ENCODE assay signal across 10 cellular contexts in the genomic region with DNA sequence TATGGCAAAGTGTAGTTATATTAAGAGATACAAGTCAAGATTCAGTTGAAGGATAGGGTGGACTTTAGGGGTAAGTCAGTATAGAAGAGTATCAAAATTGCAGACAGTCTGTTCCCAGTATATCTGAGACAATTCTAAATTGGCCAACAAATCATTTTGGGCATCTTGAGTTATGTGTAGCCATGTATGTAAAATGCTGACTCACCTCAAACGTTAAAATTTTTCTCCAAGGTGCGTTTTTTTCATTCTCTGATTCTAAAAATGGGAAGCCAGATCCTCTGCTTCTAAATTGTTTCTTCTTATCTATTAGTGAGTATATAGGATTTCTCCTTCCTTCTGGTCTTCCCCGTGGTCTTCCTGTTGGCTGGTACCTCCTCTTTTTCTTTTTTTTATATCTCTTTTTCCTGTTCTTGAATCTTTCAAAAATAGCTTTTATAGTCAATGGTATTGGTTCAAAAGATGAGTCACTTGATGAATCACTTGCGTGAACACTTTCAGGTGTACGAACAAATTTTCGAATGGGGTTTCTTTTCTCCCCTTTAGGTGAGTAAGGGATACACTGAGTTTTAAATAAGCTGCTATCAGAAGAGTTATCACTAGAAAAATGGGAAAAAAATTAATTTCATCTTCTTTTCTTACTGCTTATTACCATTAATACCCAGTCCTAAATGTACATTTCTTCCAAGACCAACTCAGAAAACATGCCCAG. TPM values are rescaled to one million over a fixed set of nuclear protein-coding genes. Genes with fewer than 3 reads are reported as not detected.
A peak's percentile ranks its signal among the peaks of the same experiment; 100 is the strongest.
DNase-seq lines count a peak whose midpoint lies in the region; ATAC-seq and TF ChIP-seq lines count a peak whose summit lies in the region.
"Had no signal": no experiment of that assay in that cellular context is flagged by ENCODE, and none has a peak within 500 bp of the region (broad histone marks: within the 10 kb centered on the region; RNA-seq: fewer than 3 reads in every experiment).

No MANE protein-coding gene starts in this region.

- peak overlapping the region; percentile 98 for H3K4me3 ChIP-seq in SK-N-MC
- H3K4me3 ChIP-seq in esophagus squamous epithelium: peak overlapping the region in 3 of 4 donors; percentile 10 to 94 (median 88)

- H3K4me1 Mint-ChIP-seq in activated T-cell treated with anti-CD3 and anti-CD28 coated beads, Interleukin-2, amount 50 U/mL, for 24 hours (ENCODE audit: low read depth): peaks cover 60% of the 10 kb centered on the region
- peaks cover 53% of the 10 kb centered on the region for H3K4me1 Mint-ChIP-seq in stimulated activated naive CD8-positive, alpha-beta T cell treated with anti-CD3 and anti-CD28 coated beads, Interleukin-15, amount 100 ng/mL, for 72 hours

- no peak for ATAC-seq in stimulated activated naive CD8-positive, alpha-beta T cell treated with anti-CD3 and anti-CD28 coated beads, Interleukin-15, amount 100 ng/mL, for 72 hours
- ATAC-seq in left lobe of liver: no peak

- H3K27ac ChIP-seq in SK-N-MC (peak overlapping the region; percentile 93), esophagus squamous epithelium (peak overlapping the region in 2 of 4 donors; percentile 10 to 92)

- H3K27ac Mint-ChIP-seq in activated T-cell treated with anti-CD3 and anti-CD28 coated beads, Interleukin-2, amount 50 U/mL, for 24 hours: peak overlapping the region; percentile 100
- peak overlapping the region; percentile 96 for H3K27ac Mint-ChIP-seq in stimulated activated naive CD8-positive, alpha-beta T cell treated with anti-CD3 and anti-CD28 coated beads, Interleukin-15, amount 100 ng/mL, for 72 hours

- intact Hi-C loops in esophagus squamous epithelium (cut with DNase I): no loop called here

- peaks cover 18 to 77% (median 33%) of the 10 kb centered on the region in 3 donors for H3K4me1 ChIP-seq in esophagus squamous epithelium

- no peaks in the 10 kb centered on the region for H3K9me3 Mint-ChIP-seq in activated T-cell treated with anti-CD3 and anti-CD28 coated beads, Interleukin-2, amount 50 U/mL, for 24 hours
- no peaks in the 10 kb centered on the region for H3K9me3 Mint-ChIP-seq in stimulated activated naive CD8-positive, alpha-beta T cell treated with anti-CD3 and anti-CD28 coated beads, Interleukin-15, amount 100 ng/mL, for 72 hours

- H3K36me3 Mint-ChIP-seq in activated T-cell treated with anti-CD3 and anti-CD28 coated beads, Interleukin-2, amount 50 U/mL, for 24 hours (ENCODE audit: low read depth): peaks cover 99% of the 10 kb centered on the region

- no peaks in the 10 kb centered on the region for H3K9me3 ChIP-seq in SK-N-MC (ENCODE audit: low read depth, low read length)
- no peaks in the 10 kb centered on the region for H3K9me3 ChIP-seq in esophagus squamous epithelium

- H3K36me3 ChIP-seq in SK-N-MC (ENCODE audit: insufficient read depth, low read length) (peaks cover 75% of the 10 kb centered on the region), esophagus squamous epithelium (peaks cover 0 to 60% (median 19%) of the 10 kb centered on the region in 3 donors)

- no peaks in the 10 kb centered on the region for H3K27me3 ChIP-seq in esophagus squamous epithelium

- no peak for DNase-seq in activated T-cell treated with anti-CD3 and anti-CD28 coated beads, Interleukin-2, amount 50 U/mL, for 24 hours
- DNase-seq in activated T-cell treated with anti-CD3 and anti-CD28 coated beads for 4 hours: no peak
- no peak for DNase-seq in SK-N-MC (ENCODE audit: low read depth, low spot score)
- no peak for DNase-seq in esophagus squamous epithelium (lab: John Stamatoyannopoulos, UW)
- no peak for DNase-seq in stimulated activated naive CD8-positive, alpha-beta T cell treated with anti-CD3 and anti-CD28 coated beads, Interleukin-15, amount 100 ng/mL, for 72 hours
- no peak for DNase-seq in left lobe of liver (ENCODE audit: low spot score)
- no peak for DNase-seq in NCI-H2081 (lab: John Stamatoyannopoulos, UW)
- DNase-seq in LoVo (ENCODE audit: low spot score): no peak
- DNase-seq: anterior cingulate cortex; NK-92 treated with Interleukin-12 subunit alpha and Interleukin-12 subunit beta, amount 100 ng/mL, for 24 hours had no signal

- peak overlapping the region; percentile 100 for H3K4me3 Mint-ChIP-seq in activated T-cell treated with anti-CD3 and anti-CD28 coated beads, Interleukin-2, amount 50 U/mL, for 24 hours
- peak overlapping the region; percentile 92 to 95 for H3K4me3 Mint-ChIP-seq in stimulated activated naive CD8-positive, alpha-beta T cell treated with anti-CD3 and anti-CD28 coated beads, Interleukin-15, amount 100 ng/mL, for 72 hours

- no peak for TF ChIP-seq POLR2A in esophagus squamous epithelium (IDR thresholded peaks at IDR 0.05)

- no peaks in the 10 kb centered on the region for H3K27me3 Mint-ChIP-seq in activated T-cell treated with anti-CD3 and anti-CD28 coated beads, Interleukin-2, amount 50 U/mL, for 24 hours
- H3K27me3 Mint-ChIP-seq in stimulated activated naive CD8-positive, alpha-beta T cell treated with anti-CD3 and anti-CD28 coated beads, Interleukin-15, amount 100 ng/mL, for 72 hours: no peaks in the 10 kb centered on the region

- no peak for TF ChIP-seq CTCF in esophagus squamous epithelium (IDR thresholded peaks at IDR 0.05)

- H3K9ac ChIP-seq in SK-N-MC (ENCODE audit: insufficient read length): peak overlapping the region; percentile 100

- 21 to 25% methylated on average over 6 of the region's 6 CpGs for WGBS in esophagus squamous epithelium, 2 donors

RNA-seq across cellular contexts. Expression of a gene that starts 3.2 kb away (rescaled TPM):
- 100 to 1,000 TPM in 2 of 4 donors, 10 to 100 TPM in 2; 68.8 to 178 (median 116) TPM for total RNA-seq in esophagus squamous epithelium
- 26.7 TPM for total RNA-seq in left lobe of liver

RNA-seq across cellular contexts. Expression of a gene that starts 3.4 kb away (rescaled TPM):
- 10 to 100 TPM; 17.9 to 22.2 (median 21.0) TPM for total RNA-seq in esophagus squamous epithelium
- total RNA-seq in left lobe of liver: 184 TPM

RNA-seq across cellular contexts. Expression of a gene that starts 46.0 kb away (rescaled TPM):
- total RNA-seq in esophagus squamous epithelium (10 to 100 TPM; 11.3 to 25.9 (median 17.1) TPM), left lobe of liver (9.3 TPM)
